In the genomic region with DNA sequence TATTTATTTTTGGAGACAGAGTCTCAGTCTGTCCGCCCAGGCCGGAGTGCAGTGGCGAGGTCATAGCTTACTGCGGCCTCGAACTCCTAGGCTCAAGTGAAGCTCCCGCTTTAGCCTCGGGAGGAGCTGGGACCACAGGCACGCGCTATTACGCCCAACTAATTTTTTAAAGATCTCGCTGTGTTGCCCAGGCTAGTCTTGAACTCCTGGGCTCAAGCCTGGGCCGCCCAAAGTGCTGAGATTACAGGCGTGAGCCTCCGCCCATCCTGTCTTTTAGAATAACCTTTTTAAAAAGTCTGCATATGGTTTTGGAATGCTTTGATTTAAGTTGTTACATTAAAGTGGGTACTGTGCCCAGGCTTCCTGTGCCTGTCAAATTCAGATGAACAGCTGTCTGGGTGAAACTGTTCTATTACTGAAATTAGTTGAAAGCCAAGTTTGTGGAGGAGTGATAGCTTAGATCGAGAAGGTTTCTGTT, we compare ENCODE assay signal across 1 cellular context.
TF ChIP-seq lines count a peak whose summit lies in the region.

No MANE protein-coding gene starts in this region.

TF ChIP-seq in GM12878, 131 proteins besides CTCF, POLR2A, EP300 and RAD21:
- 0 out of 2 replicates have a peak, but pooled peaks have one; percentile 48 for TF ChIP-seq TCF12 (IDR thresholded peaks at IDR 0.05; ENCODE audit: low read depth, low read length)
- TF ChIP-seq PML (IDR thresholded peaks at IDR 0.05; ENCODE audit: low read length), result no peak
- TF ChIP-seq ZNF24 (IDR thresholded peaks at IDR 0.05), result no peak
- TF ChIP-seq BCL3 (IDR thresholded peaks at IDR 0.05; ENCODE audit: borderline replicate concordance, insufficient read depth, low read depth, low read length, poor library complexity, severe bottlenecking), result no peak
- no peak for TF ChIP-seq SREBF1 (IDR thresholded peaks at IDR 0.05; ENCODE audit: low read length)
- TF ChIP-seq, protein P1, sequence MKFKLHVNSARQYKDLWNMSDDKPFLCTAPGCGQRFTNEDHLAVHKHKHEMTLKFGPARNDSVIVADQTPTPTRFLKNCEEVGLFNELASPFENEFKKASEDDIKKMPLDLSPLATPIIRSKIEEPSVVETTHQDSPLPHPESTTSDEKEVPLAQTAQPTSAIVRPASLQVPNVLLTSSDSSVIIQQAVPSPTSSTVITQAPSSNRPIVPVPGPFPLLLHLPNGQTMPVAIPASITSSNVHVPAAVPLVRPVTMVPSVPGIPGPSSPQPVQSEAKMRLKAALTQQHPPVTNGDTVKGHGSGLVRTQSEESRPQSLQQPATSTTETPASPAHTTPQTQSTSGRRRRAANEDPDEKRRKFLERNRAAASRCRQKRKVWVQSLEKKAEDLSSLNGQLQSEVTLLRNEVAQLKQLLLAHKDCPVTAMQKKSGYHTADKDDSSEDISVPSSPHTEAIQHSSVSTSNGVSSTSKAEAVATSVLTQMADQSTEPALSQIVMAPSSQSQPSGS (IDR thresholded peaks at IDR 0.05; ENCODE audit: low read length), result 0 out of 2 replicates have a peak, but pooled peaks have one; percentile 21
- peak; percentile 25; the same call in 1 of the 2 replicates for TF ChIP-seq JUNB (IDR thresholded peaks at IDR 0.05)
- TF ChIP-seq MAX (IDR thresholded peaks at IDR 0.05; ENCODE audit: low read depth, low read length), result no peak
- TF ChIP-seq TCF3 (IDR thresholded peaks at IDR 0.05; ENCODE audit: borderline replicate concordance, insufficient read depth, low read depth, low read length), result peak; percentile 52; the same call in 1 of the 2 replicates
- TF ChIP-seq YY1 (IDR thresholded peaks at IDR 0.05; ENCODE audit: low read depth, low read length), result no peak
- TF ChIP-seq RBBP5 (conservative IDR thresholded peaks at IDR 0.05), result no peak
- TF ChIP-seq RCOR1 (conservative IDR thresholded peaks at IDR 0.05; ENCODE audit: low read depth, low read length), result no peak
- TF ChIP-seq SMAD1 (IDR thresholded peaks at IDR 0.05; ENCODE audit: low read depth, partially characterized antibody), result no peak
- TF ChIP-seq, protein P2, sequence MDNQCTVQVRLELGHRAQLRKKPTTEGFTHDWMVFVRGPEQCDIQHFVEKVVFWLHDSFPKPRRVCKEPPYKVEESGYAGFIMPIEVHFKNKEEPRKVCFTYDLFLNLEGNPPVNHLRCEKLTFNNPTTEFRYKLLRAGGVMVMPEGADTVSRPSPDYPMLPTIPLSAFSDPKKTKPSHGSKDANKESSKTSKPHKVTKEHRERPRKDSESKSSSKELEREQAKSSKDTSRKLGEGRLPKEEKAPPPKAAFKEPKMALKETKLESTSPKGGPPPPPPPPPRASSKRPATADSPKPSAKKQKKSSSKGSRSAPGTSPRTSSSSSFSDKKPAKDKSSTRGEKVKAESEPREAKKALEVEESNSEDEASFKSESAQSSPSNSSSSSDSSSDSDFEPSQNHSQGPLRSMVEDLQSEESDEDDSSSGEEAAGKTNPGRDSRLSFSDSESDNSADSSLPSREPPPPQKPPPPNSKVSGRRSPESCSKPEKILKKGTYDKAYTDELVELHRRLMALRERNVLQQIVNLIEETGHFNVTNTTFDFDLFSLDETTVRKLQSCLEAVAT (IDR thresholded peaks at IDR 0.05), result no peak; the same call in 1 of the 2 replicates
- TF ChIP-seq MEF2A (IDR thresholded peaks at IDR 0.05; ENCODE audit: insufficient read depth, low read depth, low read length), result no peak
- TF ChIP-seq HDGF (IDR thresholded peaks at IDR 0.05), result no peak
- TF ChIP-seq PKNOX1 (IDR thresholded peaks at IDR 0.05), result peak; percentile 46; the same call in 1 of the 2 replicates
